ENCODE assay signal across 27 cellular contexts in genomic region chr10:118708571-118708970, GRCh38.
"Had no signal": no experiment of that assay in that cellular context is flagged by ENCODE, and none has a peak within 500 bp of the region (broad histone marks: within the 10 kb centered on the region; RNA-seq: fewer than 3 reads in every experiment).

No MANE protein-coding gene starts in this region.

- ATAC-seq: activated naive CD4-positive, alpha-beta T cell treated with anti-CD3 and anti-CD28 coated beads, Interleukin-2, amount 50 U/mL, for 72 hours; activated T-cell treated with anti-CD3 and anti-CD28 coated beads, Interleukin-2, amount 50 U/mL, for 72 hours; gastroesophageal sphincter; heart right ventricle; WTC11 had no signal

- H3K9me3 Mint-ChIP-seq: activated CD4-positive, alpha-beta memory T cell treated with anti-CD3 and anti-CD28 coated beads, Interleukin-2, amount 10 ng/mL, durations not matched to agents 7 days and 5 days; activated CD4-positive, alpha-beta T cell treated with anti-CD3 and anti-CD28 coated beads, Interleukin-2, amount 10 ng/mL, durations not matched to agents 7 days and 5 days; activated naive CD4-positive, alpha-beta T cell treated with anti-CD3 and anti-CD28 coated beads, Interleukin-2, amount 10 ng/mL, durations not matched to agents 7 days and 5 days; activated naive CD4-positive, alpha-beta T cell treated with anti-CD3 and anti-CD28 coated beads, Interleukin-2, amount 50 U/mL, for 72 hours; activated naive CD8-positive, alpha-beta T cell treated with anti-CD3 and anti-CD28 coated beads, Interleukin-2, amount 10 ng/mL, durations not matched to agents 7 days and 5 days; activated T-cell treated with anti-CD3 and anti-CD28 coated beads, Interleukin-2, amount 50 U/mL, for 24 hours; activated T-cell treated with anti-CD3 and anti-CD28 coated beads, Interleukin-2, amount 50 U/mL, for 72 hours; brain; WTC11 had no signal

- H3K27ac Mint-ChIP-seq: activated CD4-positive, alpha-beta memory T cell treated with anti-CD3 and anti-CD28 coated beads, Interleukin-2, amount 10 ng/mL, durations not matched to agents 7 days and 5 days; activated CD4-positive, alpha-beta T cell treated with anti-CD3 and anti-CD28 coated beads, Interleukin-2, amount 10 ng/mL, durations not matched to agents 7 days and 5 days; activated naive CD4-positive, alpha-beta T cell treated with anti-CD3 and anti-CD28 coated beads, Interleukin-2, amount 10 ng/mL, durations not matched to agents 7 days and 5 days; activated naive CD4-positive, alpha-beta T cell treated with anti-CD3 and anti-CD28 coated beads, Interleukin-2, amount 50 U/mL, for 72 hours; activated naive CD8-positive, alpha-beta T cell treated with anti-CD3 and anti-CD28 coated beads, Interleukin-2, amount 10 ng/mL, durations not matched to agents 7 days and 5 days; activated T-cell treated with anti-CD3 and anti-CD28 coated beads, Interleukin-2, amount 50 U/mL, for 24 hours; activated T-cell treated with anti-CD3 and anti-CD28 coated beads, Interleukin-2, amount 50 U/mL, for 72 hours; brain; WTC11 had no signal

- H3K4me1 Mint-ChIP-seq: activated CD4-positive, alpha-beta memory T cell treated with anti-CD3 and anti-CD28 coated beads, Interleukin-2, amount 10 ng/mL, durations not matched to agents 7 days and 5 days; activated naive CD4-positive, alpha-beta T cell treated with anti-CD3 and anti-CD28 coated beads, Interleukin-2, amount 10 ng/mL, durations not matched to agents 7 days and 5 days; activated naive CD8-positive, alpha-beta T cell treated with anti-CD3 and anti-CD28 coated beads, Interleukin-2, amount 10 ng/mL, durations not matched to agents 7 days and 5 days; brain had no signal

- DNase-seq: activated CD4-positive, alpha-beta memory T cell treated with anti-CD3 and anti-CD28 coated beads, Interleukin-2, amount 10 ng/mL, durations not matched to agents 7 days and 5 days; activated CD4-positive, alpha-beta T cell treated with anti-CD3 and anti-CD28 coated beads for 1 hour; activated CD4-positive, alpha-beta T cell treated with anti-CD3 and anti-CD28 coated beads for 4 hours; activated CD4-positive, alpha-beta T cell treated with anti-CD3 and anti-CD28 coated beads, Interleukin-2, amount 10 ng/mL, durations not matched to agents 7 days and 5 days; activated CD4-positive, alpha-beta T cell treated with anti-CD3 and anti-CD28 coated beads, Interleukin-2, amount 50 U/mL, for 4 hours; activated CD8-positive, alpha-beta memory T cell treated with anti-CD3 and anti-CD28 coated beads, Interleukin-2, amount 50 U/mL, for 48 hours; activated gamma-delta T cell; activated naive CD4-positive, alpha-beta T cell; activated naive CD4-positive, alpha-beta T cell treated with anti-CD3 and anti-CD28 coated beads, Interleukin-2, amount 10 ng/mL, durations not matched to agents 7 days and 5 days; activated naive CD8-positive, alpha-beta T cell treated with anti-CD3 and anti-CD28 coated beads, Interleukin-2, amount 10 ng/mL, durations not matched to agents 7 days and 5 days; activated T-cell treated with anti-CD3 and anti-CD28 coated beads for 4 hours; activated T-cell treated with anti-CD3 and anti-CD28 coated beads, Interleukin-2, amount 50 U/mL, for 24 hours; activated T-cell treated with anti-CD3 and anti-CD28 coated beads, Interleukin-2, amount 50 U/mL, for 72 hours; central memory CD4-positive, alpha-beta T cell; cerebellar nuclear complex; colonic mucosa; dorsolateral prefrontal cortex; effector memory CD4-positive, alpha-beta T cell; esophagus squamous epithelium; foreskin melanocyte; heart right ventricle; hippocampal formation; T-helper 2 cell had no signal

- H3K27me3 Mint-ChIP-seq: activated CD4-positive, alpha-beta memory T cell treated with anti-CD3 and anti-CD28 coated beads, Interleukin-2, amount 10 ng/mL, durations not matched to agents 7 days and 5 days; activated CD4-positive, alpha-beta T cell treated with anti-CD3 and anti-CD28 coated beads, Interleukin-2, amount 10 ng/mL, durations not matched to agents 7 days and 5 days; activated naive CD4-positive, alpha-beta T cell treated with anti-CD3 and anti-CD28 coated beads, Interleukin-2, amount 10 ng/mL, durations not matched to agents 7 days and 5 days; activated naive CD8-positive, alpha-beta T cell treated with anti-CD3 and anti-CD28 coated beads, Interleukin-2, amount 10 ng/mL, durations not matched to agents 7 days and 5 days; activated T-cell treated with anti-CD3 and anti-CD28 coated beads, Interleukin-2, amount 50 U/mL, for 24 hours; brain had no signal

- H3K4me3 Mint-ChIP-seq: activated CD4-positive, alpha-beta memory T cell treated with anti-CD3 and anti-CD28 coated beads, Interleukin-2, amount 10 ng/mL, durations not matched to agents 7 days and 5 days; activated CD4-positive, alpha-beta T cell treated with anti-CD3 and anti-CD28 coated beads, Interleukin-2, amount 10 ng/mL, durations not matched to agents 7 days and 5 days; activated naive CD4-positive, alpha-beta T cell treated with anti-CD3 and anti-CD28 coated beads, Interleukin-2, amount 10 ng/mL, durations not matched to agents 7 days and 5 days; activated naive CD8-positive, alpha-beta T cell treated with anti-CD3 and anti-CD28 coated beads, Interleukin-2, amount 10 ng/mL, durations not matched to agents 7 days and 5 days; activated T-cell treated with anti-CD3 and anti-CD28 coated beads, Interleukin-2, amount 50 U/mL, for 24 hours; activated T-cell treated with anti-CD3 and anti-CD28 coated beads, Interleukin-2, amount 50 U/mL, for 72 hours; brain; WTC11 had no signal
